ENCODE assay signal across 2 cellular contexts in genomic region chr15:64854526-64854925, GRCh38.
TF ChIP-seq lines count a peak whose summit lies in the region.

No MANE protein-coding gene starts in this region.

TF ChIP-seq in GM23338, 12 proteins besides CTCF, POLR2A, EP300 and RAD21:
- TF ChIP-seq EZH2 (IDR thresholded peaks at IDR 0.05; ENCODE audit: low read depth, unreplicated experiment) (no peak), POLR2AphosphoS5 (IDR thresholded peaks at IDR 0.05; ENCODE audit: low read depth) (no peak), CREB1 (CRISPR knock-in tag; IDR thresholded peaks at IDR 0.05; ENCODE audit: low read depth) (no peak), NANOG (IDR thresholded peaks at IDR 0.05; ENCODE audit: borderline replicate concordance) (no peak), STAT1 (IDR thresholded peaks at IDR 0.05; ENCODE audit: unreplicated experiment) (no peak), JUNB (IDR thresholded peaks at IDR 0.05; ENCODE audit: unreplicated experiment) (no peak), ZNF114 (CRISPR knock-in tag; IDR thresholded peaks at IDR 0.05) (no peak), ZNF331 (CRISPR knock-in tag; IDR thresholded peaks at IDR 0.05; ENCODE audit: low read depth) (no peak), EZH2phosphoT487 (IDR thresholded peaks at IDR 0.05; ENCODE audit: unreplicated experiment) (no peak)
- TF ChIP-seq, protein P1, sequence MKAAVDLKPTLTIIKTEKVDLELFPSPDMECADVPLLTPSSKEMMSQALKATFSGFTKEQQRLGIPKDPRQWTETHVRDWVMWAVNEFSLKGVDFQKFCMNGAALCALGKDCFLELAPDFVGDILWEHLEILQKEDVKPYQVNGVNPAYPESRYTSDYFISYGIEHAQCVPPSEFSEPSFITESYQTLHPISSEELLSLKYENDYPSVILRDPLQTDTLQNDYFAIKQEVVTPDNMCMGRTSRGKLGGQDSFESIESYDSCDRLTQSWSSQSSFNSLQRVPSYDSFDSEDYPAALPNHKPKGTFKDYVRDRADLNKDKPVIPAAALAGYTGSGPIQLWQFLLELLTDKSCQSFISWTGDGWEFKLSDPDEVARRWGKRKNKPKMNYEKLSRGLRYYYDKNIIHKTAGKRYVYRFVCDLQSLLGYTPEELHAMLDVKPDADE (IDR thresholded peaks at IDR 0.05): no peak
- TF ChIP-seq, protein P2, sequence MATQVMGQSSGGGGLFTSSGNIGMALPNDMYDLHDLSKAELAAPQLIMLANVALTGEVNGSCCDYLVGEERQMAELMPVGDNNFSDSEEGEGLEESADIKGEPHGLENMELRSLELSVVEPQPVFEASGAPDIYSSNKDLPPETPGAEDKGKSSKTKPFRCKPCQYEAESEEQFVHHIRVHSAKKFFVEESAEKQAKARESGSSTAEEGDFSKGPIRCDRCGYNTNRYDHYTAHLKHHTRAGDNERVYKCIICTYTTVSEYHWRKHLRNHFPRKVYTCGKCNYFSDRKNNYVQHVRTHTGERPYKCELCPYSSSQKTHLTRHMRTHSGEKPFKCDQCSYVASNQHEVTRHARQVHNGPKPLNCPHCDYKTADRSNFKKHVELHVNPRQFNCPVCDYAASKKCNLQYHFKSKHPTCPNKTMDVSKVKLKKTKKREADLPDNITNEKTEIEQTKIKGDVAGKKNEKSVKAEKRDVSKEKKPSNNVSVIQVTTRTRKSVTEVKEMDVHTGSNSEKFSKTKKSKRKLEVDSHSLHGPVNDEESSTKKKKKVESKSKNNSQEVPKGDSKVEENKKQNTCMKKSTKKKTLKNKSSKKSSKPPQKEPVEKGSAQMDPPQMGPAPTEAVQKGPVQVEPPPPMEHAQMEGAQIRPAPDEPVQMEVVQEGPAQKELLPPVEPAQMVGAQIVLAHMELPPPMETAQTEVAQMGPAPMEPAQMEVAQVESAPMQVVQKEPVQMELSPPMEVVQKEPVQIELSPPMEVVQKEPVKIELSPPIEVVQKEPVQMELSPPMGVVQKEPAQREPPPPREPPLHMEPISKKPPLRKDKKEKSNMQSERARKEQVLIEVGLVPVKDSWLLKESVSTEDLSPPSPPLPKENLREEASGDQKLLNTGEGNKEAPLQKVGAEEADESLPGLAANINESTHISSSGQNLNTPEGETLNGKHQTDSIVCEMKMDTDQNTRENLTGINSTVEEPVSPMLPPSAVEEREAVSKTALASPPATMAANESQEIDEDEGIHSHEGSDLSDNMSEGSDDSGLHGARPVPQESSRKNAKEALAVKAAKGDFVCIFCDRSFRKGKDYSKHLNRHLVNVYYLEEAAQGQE (IDR thresholded peaks at IDR 0.05; ENCODE audit: unreplicated experiment): no peak
- TF ChIP-seq, protein P3, sequence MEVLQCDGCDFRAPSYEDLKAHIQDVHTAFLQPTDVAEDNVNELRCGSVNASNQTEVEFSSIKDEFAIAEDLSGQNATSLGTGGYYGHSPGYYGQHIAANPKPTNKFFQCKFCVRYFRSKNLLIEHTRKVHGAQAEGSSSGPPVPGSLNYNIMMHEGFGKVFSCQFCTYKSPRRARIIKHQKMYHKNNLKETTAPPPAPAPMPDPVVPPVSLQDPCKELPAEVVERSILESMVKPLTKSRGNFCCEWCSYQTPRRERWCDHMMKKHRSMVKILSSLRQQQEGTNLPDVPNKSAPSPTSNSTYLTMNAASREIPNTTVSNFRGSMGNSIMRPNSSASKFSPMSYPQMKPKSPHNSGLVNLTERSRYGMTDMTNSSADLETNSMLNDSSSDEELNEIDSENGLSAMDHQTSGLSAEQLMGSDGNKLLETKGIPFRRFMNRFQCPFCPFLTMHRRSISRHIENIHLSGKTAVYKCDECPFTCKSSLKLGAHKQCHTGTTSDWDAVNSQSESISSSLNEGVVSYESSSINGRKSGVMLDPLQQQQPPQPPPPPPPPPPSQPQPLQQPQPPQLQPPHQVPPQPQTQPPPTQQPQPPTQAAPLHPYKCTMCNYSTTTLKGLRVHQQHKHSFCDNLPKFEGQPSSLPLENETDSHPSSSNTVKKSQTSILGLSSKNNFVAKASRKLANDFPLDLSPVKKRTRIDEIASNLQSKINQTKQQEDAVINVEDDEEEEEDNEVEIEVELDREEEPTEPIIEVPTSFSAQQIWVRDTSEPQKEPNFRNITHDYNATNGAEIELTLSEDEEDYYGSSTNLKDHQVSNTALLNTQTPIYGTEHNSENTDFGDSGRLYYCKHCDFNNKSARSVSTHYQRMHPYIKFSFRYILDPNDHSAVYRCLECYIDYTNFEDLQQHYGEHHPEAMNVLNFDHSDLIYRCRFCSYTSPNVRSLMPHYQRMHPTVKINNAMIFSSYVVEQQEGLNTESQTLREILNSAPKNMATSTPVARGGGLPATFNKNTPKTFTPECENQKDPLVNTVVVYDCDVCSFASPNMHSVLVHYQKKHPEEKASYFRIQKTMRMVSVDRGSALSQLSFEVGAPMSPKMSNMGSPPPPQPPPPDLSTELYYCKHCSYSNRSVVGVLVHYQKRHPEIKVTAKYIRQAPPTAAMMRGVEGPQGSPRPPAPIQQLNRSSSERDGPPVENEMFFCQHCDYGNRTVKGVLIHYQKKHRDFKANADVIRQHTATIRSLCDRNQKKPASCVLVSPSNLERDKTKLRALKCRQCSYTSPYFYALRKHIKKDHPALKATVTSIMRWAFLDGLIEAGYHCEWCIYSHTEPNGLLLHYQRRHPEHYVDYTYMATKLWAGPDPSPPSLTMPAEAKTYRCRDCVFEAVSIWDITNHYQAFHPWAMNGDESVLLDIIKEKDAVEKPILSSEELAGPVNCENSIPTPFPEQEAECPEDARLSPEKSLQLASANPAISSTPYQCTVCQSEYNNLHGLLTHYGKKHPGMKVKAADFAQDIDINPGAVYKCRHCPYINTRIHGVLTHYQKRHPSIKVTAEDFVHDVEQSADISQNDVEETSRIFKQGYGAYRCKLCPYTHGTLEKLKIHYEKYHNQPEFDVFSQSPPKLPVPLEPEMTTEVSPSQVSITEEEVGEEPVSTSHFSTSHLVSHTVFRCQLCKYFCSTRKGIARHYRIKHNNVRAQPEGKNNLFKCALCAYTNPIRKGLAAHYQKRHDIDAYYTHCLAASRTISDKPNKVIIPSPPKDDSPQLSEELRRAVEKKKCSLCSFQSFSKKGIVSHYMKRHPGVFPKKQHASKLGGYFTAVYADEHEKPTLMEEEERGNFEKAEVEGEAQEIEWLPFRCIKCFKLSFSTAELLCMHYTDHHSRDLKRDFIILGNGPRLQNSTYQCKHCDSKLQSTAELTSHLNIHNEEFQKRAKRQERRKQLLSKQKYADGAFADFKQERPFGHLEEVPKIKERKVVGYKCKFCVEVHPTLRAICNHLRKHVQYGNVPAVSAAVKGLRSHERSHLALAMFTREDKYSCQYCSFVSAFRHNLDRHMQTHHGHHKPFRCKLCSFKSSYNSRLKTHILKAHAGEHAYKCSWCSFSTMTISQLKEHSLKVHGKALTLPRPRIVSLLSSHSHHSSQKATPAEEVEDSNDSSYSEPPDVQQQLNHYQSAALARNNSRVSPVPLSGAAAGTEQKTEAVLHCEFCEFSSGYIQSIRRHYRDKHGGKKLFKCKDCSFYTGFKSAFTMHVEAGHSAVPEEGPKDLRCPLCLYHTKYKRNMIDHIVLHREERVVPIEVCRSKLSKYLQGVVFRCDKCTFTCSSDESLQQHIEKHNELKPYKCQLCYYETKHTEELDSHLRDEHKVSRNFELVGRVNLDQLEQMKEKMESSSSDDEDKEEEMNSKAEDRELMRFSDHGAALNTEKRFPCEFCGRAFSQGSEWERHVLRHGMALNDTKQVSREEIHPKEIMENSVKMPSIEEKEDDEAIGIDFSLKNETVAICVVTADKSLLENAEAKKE (CRISPR knock-in tag; IDR thresholded peaks at IDR 0.05): no peak
TF ChIP-seq in GM23338: peak in this region for 0.

TF ChIP-seq in H1, 55 proteins besides CTCF, POLR2A, EP300 and RAD21:
- no peak for TF ChIP-seq EZH2 (IDR thresholded peaks at IDR 0.05; ENCODE audit: low read depth, low read length, severe bottlenecking)
- no peak for TF ChIP-seq EGR1 (IDR thresholded peaks at IDR 0.05; ENCODE audit: borderline replicate concordance, low read depth, low read length)
- TF ChIP-seq SRF (IDR thresholded peaks at IDR 0.05; ENCODE audit: low read depth, low read length): no peak
- no peak for TF ChIP-seq HDAC6 (IDR thresholded peaks at IDR 0.05; ENCODE audit: low read depth, low read length)
